1 cellular context compared by ENCODE assay signal in genomic region chr4:73341454-73341853, GRCh38.
TF ChIP-seq lines count a peak whose summit lies in the region.

No MANE protein-coding gene starts in this region.

TF ChIP-seq in HepG2, 621 proteins besides CTCF, POLR2A, EP300 and RAD21 (continued from another document and continues in another):
- TF ChIP-seq, protein P1, sequence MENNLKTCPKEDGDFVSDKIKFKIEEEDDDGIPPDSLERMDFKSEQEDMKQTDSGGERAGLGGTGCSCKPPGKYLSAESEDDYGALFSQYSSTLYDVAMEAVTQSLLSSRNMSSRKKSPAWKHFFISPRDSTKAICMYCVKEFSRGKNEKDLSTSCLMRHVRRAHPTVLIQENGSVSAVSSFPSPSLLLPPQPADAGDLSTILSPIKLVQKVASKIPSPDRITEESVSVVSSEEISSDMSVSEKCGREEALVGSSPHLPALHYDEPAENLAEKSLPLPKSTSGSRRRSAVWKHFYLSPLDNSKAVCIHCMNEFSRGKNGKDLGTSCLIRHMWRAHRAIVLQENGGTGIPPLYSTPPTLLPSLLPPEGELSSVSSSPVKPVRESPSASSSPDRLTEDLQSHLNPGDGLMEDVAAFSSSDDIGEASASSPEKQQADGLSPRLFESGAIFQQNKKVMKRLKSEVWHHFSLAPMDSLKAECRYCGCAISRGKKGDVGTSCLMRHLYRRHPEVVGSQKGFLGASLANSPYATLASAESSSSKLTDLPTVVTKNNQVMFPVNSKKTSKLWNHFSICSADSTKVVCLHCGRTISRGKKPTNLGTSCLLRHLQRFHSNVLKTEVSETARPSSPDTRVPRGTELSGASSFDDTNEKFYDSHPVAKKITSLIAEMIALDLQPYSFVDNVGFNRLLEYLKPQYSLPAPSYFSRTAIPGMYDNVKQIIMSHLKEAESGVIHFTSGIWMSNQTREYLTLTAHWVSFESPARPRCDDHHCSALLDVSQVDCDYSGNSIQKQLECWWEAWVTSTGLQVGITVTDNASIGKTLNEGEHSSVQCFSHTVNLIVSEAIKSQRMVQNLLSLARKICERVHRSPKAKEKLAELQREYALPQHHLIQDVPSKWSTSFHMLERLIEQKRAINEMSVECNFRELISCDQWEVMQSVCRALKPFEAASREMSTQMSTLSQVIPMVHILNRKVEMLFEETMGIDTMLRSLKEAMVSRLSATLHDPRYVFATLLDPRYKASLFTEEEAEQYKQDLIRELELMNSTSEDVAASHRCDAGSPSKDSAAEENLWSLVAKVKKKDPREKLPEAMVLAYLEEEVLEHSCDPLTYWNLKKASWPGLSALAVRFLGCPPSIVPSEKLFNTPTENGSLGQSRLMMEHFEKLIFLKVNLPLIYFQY (CRISPR knock-in tag; IDR thresholded peaks at IDR 0.05; ENCODE audit: borderline replicate concordance) = 0 out of 2 replicates have a peak, but pooled peaks have one; percentile 26
- 0 out of 2 replicates have a peak, but pooled peaks have one; percentile 26 for TF ChIP-seq PHF8 (CRISPR knock-in tag; IDR thresholded peaks at IDR 0.05)
- TF ChIP-seq, protein P2, sequence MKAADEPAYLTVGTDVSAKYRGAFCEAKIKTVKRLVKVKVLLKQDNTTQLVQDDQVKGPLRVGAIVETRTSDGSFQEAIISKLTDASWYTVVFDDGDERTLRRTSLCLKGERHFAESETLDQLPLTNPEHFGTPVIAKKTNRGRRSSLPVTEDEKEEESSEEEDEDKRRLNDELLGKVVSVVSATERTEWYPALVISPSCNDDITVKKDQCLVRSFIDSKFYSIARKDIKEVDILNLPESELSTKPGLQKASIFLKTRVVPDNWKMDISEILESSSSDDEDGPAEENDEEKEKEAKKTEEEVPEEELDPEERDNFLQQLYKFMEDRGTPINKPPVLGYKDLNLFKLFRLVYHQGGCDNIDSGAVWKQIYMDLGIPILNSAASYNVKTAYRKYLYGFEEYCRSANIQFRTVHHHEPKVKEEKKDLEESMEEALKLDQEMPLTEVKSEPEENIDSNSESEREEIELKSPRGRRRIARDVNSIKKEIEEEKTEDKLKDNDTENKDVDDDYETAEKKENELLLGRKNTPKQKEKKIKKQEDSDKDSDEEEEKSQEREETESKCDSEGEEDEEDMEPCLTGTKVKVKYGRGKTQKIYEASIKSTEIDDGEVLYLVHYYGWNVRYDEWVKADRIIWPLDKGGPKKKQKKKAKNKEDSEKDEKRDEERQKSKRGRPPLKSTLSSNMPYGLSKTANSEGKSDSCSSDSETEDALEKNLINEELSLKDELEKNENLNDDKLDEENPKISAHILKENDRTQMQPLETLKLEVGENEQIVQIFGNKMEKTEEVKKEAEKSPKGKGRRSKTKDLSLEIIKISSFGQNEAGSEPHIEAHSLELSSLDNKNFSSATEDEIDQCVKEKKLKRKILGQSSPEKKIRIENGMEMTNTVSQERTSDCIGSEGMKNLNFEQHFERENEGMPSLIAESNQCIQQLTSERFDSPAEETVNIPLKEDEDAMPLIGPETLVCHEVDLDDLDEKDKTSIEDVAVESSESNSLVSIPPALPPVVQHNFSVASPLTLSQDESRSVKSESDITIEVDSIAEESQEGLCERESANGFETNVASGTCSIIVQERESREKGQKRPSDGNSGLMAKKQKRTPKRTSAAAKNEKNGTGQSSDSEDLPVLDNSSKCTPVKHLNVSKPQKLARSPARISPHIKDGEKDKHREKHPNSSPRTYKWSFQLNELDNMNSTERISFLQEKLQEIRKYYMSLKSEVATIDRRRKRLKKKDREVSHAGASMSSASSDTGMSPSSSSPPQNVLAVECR (CRISPR knock-in tag; IDR thresholded peaks at IDR 0.05; ENCODE audit: borderline replicate concordance) = peak; percentile 20; the same call in 1 of the 2 replicates
- peak; percentile 57 for TF ChIP-seq TEAD3 (CRISPR knock-in tag; optimal IDR thresholded peaks at IDR 0.05; ENCODE audit: borderline replicate concordance)
- no peak for TF ChIP-seq ZNF451 (CRISPR knock-in tag; IDR thresholded peaks at IDR 0.05)
- peak in 1 of 2 experiments; percentile 53; a peak in 1 of 4 replicates for TF ChIP-seq KLF16 (CRISPR knock-in tag; IDR thresholded peaks at IDR 0.05)
- TF ChIP-seq SIN3A (IDR thresholded peaks at IDR 0.05; ENCODE audit: borderline replicate concordance, low read depth, low read length) = no peak
- 0 out of 2 replicates have a peak, but pooled peaks have one; percentile 63 for TF ChIP-seq KLF6 (CRISPR knock-in tag; IDR thresholded peaks at IDR 0.05)
- TF ChIP-seq GATAD1 (CRISPR knock-in tag; IDR thresholded peaks at IDR 0.05) = peak; percentile 44; the same call in 1 of the 2 replicates
- no peak for TF ChIP-seq ZNF3 (CRISPR knock-in tag; IDR thresholded peaks at IDR 0.05)
- TF ChIP-seq MIER3 (CRISPR knock-in tag; IDR thresholded peaks at IDR 0.05; ENCODE audit: borderline replicate concordance) = peak; percentile 66; the same call in 1 of the 2 replicates
- TF ChIP-seq ZNF331 (CRISPR knock-in tag; IDR thresholded peaks at IDR 0.05) = peak; percentile 86; the same call in 1 of the 2 replicates
- TF ChIP-seq TCF7L2 (IDR thresholded peaks at IDR 0.05; ENCODE audit: low read depth, low read length) = no peak
- TF ChIP-seq POGZ (CRISPR knock-in tag; IDR thresholded peaks at IDR 0.05) = 0 out of 2 replicates have a peak, but pooled peaks have one; percentile 30
- TF ChIP-seq, protein P3, sequence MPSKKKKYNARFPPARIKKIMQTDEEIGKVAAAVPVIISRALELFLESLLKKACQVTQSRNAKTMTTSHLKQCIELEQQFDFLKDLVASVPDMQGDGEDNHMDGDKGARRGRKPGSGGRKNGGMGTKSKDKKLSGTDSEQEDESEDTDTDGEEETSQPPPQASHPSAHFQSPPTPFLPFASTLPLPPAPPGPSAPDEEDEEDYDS (CRISPR knock-in tag; IDR thresholded peaks at IDR 0.05) = peak; percentile 59
- TF ChIP-seq CEBPG (CRISPR knock-in tag; IDR thresholded peaks at IDR 0.05) = peak; percentile 82
- TF ChIP-seq ZNF629 (CRISPR knock-in tag; conservative IDR thresholded peaks at IDR 0.05) = no peak
- peak; percentile 52; the same call in 1 of the 2 replicates for TF ChIP-seq ZGPAT (CRISPR knock-in tag; IDR thresholded peaks at IDR 0.05)
- TF ChIP-seq, protein P4, sequence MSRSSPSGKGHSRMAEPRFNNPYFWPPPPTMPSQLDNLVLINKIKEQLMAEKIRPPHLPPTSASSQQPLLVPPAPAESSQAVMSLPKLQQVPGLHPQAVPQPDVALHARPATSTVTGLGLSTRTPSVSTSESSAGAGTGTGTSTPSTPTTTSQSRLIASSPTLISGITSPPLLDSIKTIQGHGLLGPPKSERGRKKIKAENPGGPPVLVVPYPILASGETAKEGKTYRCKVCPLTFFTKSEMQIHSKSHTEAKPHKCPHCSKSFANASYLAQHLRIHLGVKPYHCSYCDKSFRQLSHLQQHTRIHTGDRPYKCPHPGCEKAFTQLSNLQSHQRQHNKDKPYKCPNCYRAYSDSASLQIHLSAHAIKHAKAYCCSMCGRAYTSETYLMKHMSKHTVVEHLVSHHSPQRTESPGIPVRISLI (CRISPR knock-in tag; IDR thresholded peaks at IDR 0.05; ENCODE audit: borderline replicate concordance) = peak; percentile 53; the same call in 1 of the 2 replicates
- TF ChIP-seq PPARG (CRISPR knock-in tag; conservative IDR thresholded peaks at IDR 0.05) = peak; percentile 51; the same call in 1 of the 2 replicates
- TF ChIP-seq, protein P5, sequence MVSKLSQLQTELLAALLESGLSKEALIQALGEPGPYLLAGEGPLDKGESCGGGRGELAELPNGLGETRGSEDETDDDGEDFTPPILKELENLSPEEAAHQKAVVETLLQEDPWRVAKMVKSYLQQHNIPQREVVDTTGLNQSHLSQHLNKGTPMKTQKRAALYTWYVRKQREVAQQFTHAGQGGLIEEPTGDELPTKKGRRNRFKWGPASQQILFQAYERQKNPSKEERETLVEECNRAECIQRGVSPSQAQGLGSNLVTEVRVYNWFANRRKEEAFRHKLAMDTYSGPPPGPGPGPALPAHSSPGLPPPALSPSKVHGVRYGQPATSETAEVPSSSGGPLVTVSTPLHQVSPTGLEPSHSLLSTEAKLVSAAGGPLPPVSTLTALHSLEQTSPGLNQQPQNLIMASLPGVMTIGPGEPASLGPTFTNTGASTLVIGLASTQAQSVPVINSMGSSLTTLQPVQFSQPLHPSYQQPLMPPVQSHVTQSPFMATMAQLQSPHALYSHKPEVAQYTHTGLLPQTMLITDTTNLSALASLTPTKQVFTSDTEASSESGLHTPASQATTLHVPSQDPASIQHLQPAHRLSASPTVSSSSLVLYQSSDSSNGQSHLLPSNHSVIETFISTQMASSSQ (IDR thresholded peaks at IDR 0.05; ENCODE audit: low read depth) = no peak
- TF ChIP-seq, protein P5 (CRISPR knock-in tag; IDR thresholded peaks at IDR 0.05; ENCODE audit: borderline replicate concordance) = peak; percentile 43; the same call in 1 of the 2 replicates
- TF ChIP-seq ZNF724P (CRISPR knock-in tag; IDR thresholded peaks at IDR 0.05; ENCODE audit: borderline replicate concordance) = no peak
- TF ChIP-seq JDP2 (CRISPR knock-in tag; IDR thresholded peaks at IDR 0.05; ENCODE audit: borderline replicate concordance) = no peak
- no peak for TF ChIP-seq ZFP36L1 (CRISPR knock-in tag; IDR thresholded peaks at IDR 0.05)
- no peak for TF ChIP-seq MED8 (CRISPR knock-in tag; IDR thresholded peaks at IDR 0.05; ENCODE audit: insufficient replicate concordance)
- TF ChIP-seq, protein P6, sequence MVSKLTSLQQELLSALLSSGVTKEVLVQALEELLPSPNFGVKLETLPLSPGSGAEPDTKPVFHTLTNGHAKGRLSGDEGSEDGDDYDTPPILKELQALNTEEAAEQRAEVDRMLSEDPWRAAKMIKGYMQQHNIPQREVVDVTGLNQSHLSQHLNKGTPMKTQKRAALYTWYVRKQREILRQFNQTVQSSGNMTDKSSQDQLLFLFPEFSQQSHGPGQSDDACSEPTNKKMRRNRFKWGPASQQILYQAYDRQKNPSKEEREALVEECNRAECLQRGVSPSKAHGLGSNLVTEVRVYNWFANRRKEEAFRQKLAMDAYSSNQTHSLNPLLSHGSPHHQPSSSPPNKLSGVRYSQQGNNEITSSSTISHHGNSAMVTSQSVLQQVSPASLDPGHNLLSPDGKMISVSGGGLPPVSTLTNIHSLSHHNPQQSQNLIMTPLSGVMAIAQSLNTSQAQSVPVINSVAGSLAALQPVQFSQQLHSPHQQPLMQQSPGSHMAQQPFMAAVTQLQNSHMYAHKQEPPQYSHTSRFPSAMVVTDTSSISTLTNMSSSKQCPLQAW (CRISPR knock-in tag; IDR thresholded peaks at IDR 0.05) = 0 out of 2 replicates have a peak, but pooled peaks have one; percentile 51
- peak; percentile 42; the same call in 1 of the 2 replicates for TF ChIP-seq ZSCAN9 (CRISPR knock-in tag; IDR thresholded peaks at IDR 0.05; ENCODE audit: borderline replicate concordance)
- TF ChIP-seq ZFP91 (CRISPR knock-in tag; IDR thresholded peaks at IDR 0.05; ENCODE audit: borderline replicate concordance) = no peak
